13 cellular contexts compared by ENCODE assay signal in genomic region chr1:111591946-111592345, GRCh38. TPM values are rescaled to one million over a fixed set of nuclear protein-coding genes. Genes with fewer than 3 reads are reported as not detected.
DNase-seq lines count a peak whose midpoint lies in the region; ATAC-seq and TF ChIP-seq lines count a peak whose summit lies in the region.
"Had no signal": no experiment of that assay in that cellular context is flagged by ENCODE, and none has a peak within 500 bp of the region (broad histone marks: within the 10 kb centered on the region; RNA-seq: fewer than 3 reads in every experiment).

No MANE protein-coding gene starts in this region.

- H3K4me1 ChIP-seq in right atrium auricular region (peaks cover 0 to 41% of the 10 kb centered on the region in 2 donors), spleen (peaks cover 32 to 69% (median 42%) of the 10 kb centered on the region in 6 donors), Caco-2 (peaks cover 24% of the 10 kb centered on the region)

- H3K4me1 Mint-ChIP-seq in IgD-negative memory B cell (peaks cover 37 to 48% (median 39%) of the 10 kb centered on the region in 3 donors), Caco-2 (ENCODE audit: low read depth, unreplicated experiment) (no peaks in the 10 kb centered on the region)
- H3K4me1 Mint-ChIP-seq in activated CD8-positive, alpha-beta T cell treated with anti-CD3 and anti-CD28 coated beads for 36 hours (ENCODE audit: low read depth), result peaks cover 68% of the 10 kb centered on the region

- no peak for ATAC-seq in activated CD8-positive, alpha-beta T cell treated with anti-CD3 and anti-CD28 coated beads for 36 hours
- ATAC-seq in GM21360 (IDR thresholded peaks at IDR 0.05; ENCODE audit: unreplicated experiment), result no peak
- no peak for ATAC-seq in GM18909 (IDR thresholded peaks at IDR 0.05; ENCODE audit: poor library complexity, unreplicated experiment)

- H3K4me3 Mint-ChIP-seq in IgD-negative memory B cell (peak overlapping the region in 3 of 4 donors; percentile 22 to 34 (median 26)), Caco-2 (ENCODE audit: unreplicated experiment) (no peak overlapping the region)
- H3K4me3 Mint-ChIP-seq in activated CD8-positive, alpha-beta T cell treated with anti-CD3 and anti-CD28 coated beads for 36 hours, result no peak overlapping the region

- H3K4me3 ChIP-seq in right atrium auricular region (peak overlapping the region in 1 of 2 donors; percentile 16), spleen (no peak overlapping the region), Caco-2 (ENCODE audit: low read depth, low read length) (no peak overlapping the region)

- peak overlapping the region; percentile 86 to 88 for H3K27ac ChIP-seq in right atrium auricular region
- peak overlapping the region; percentile 69 to 84 (median 77) for H3K27ac ChIP-seq in spleen

- H3K27me3 ChIP-seq in right atrium auricular region (no peaks in the 10 kb centered on the region), spleen (replicated peaks in 1 of 7) (no peaks in the 10 kb centered on the region), Caco-2 (replicated peaks; ENCODE audit: control insufficient read depth, insufficient read depth, low read length) (no peaks in the 10 kb centered on the region)

- no peak for TF ChIP-seq CTCF in activated CD8-positive, alpha-beta T cell treated with anti-CD3 and anti-CD28 coated beads for 36 hours (IDR thresholded peaks at IDR 0.05)
- TF ChIP-seq CTCF in right atrium auricular region (IDR thresholded peaks at IDR 0.05), result no peak
- TF ChIP-seq CTCF in spleen (IDR thresholded peaks at IDR 0.05 in 8 of 11, conservative IDR thresholded peaks at IDR 0.05 in 3 of 11), result no peak
- no peak for TF ChIP-seq CTCF in Caco-2 (IDR thresholded peaks at IDR 0.05; ENCODE audit: insufficient read depth in 1 of 2, low read depth in 1 of 2, low read length in 1 of 2, severe bottlenecking in 1 of 2, unreplicated experiment in 1 of 2)

- H3K36me3 ChIP-seq in right atrium auricular region (no peaks in the 10 kb centered on the region), spleen (no peaks in the 10 kb centered on the region), Caco-2 (ENCODE audit: control insufficient read depth, insufficient read depth, low read length) (no peaks in the 10 kb centered on the region)

- POLR2A ChIA-PET in activated CD8-positive, alpha-beta T cell treated with anti-CD3 and anti-CD28 coated beads for 36 hours (lab: Charles Lee), result interaction anchor here (0.6 to 11.7 kb wide), 16 partner anchors 10 to 140 kb away, joined by 3 to 125 read pairs (median 4); partner anchors contain the start of gene RAP1A
- POLR2A ChIA-PET in Caco-2 (lab: Charles Lee), result no interaction called here

- H3K27ac Mint-ChIP-seq in IgD-negative memory B cell (peak overlapping the region in 2 of 3 donors; percentile 79 to 89), Caco-2 (ENCODE audit: unreplicated experiment) (no peak overlapping the region)
- peak overlapping the region; percentile 91 for H3K27ac Mint-ChIP-seq in activated CD8-positive, alpha-beta T cell treated with anti-CD3 and anti-CD28 coated beads for 36 hours

- H3K9me3 ChIP-seq in right atrium auricular region (no peaks in the 10 kb centered on the region), spleen (no peaks in the 10 kb centered on the region), Caco-2 (no peaks in the 10 kb centered on the region)

- BruUV-seq in Caco-2 (replicated peaks; lab: Mats Ljungman, UMichigan), result no TSS peak

- H3K9me3 Mint-ChIP-seq in IgD-negative memory B cell, result no peaks in the 10 kb centered on the region
- peaks cover 2% of the 10 kb centered on the region for H3K9me3 Mint-ChIP-seq in activated CD8-positive, alpha-beta T cell treated with anti-CD3 and anti-CD28 coated beads for 36 hours
- no peaks in the 10 kb centered on the region for H3K9me3 Mint-ChIP-seq in Caco-2 (ENCODE audit: unreplicated experiment)
- H3K9me3 Mint-ChIP-seq: nephron progenitor cell had no signal

- CTCF ChIA-PET in activated CD8-positive, alpha-beta T cell treated with anti-CD3 and anti-CD28 coated beads for 36 hours (lab: Charles Lee), result interaction anchor here (0.7 to 4.5 kb wide), 14 partner anchors 8 to 155 kb away, joined by 3 to 46 read pairs (median 6); no protein-coding TSS in a partner anchor
- CTCF ChIA-PET in Caco-2 (lab: Charles Lee), result interaction anchor here (1.4 kb wide), 1 partner anchor 84 kb away, joined by 4 read pairs; no protein-coding TSS in a partner anchor

- DNase-seq in activated CD8-positive, alpha-beta T cell treated with anti-CD3 and anti-CD28 coated beads for 36 hours, result no peak
- DNase-seq in right atrium auricular region (ENCODE audit: low spot score), result no peak
- no peak for DNase-seq in spleen
- DNase-seq in Caco-2, result no peak
- DNase-seq in HCEC 1CT, result no peak
- DNase-seq: activated CD4-positive, alpha-beta T cell treated with anti-CD3 and anti-CD28 coated beads, Interleukin-2, amount 50 U/mL, for 48 hours; DMS79; H7; NCI-H1436; nephron progenitor cell had no signal

- H3K27me3 Mint-ChIP-seq in IgD-negative memory B cell (no peaks in the 10 kb centered on the region), Caco-2 (ENCODE audit: insufficient read depth, unreplicated experiment) (no peaks in the 10 kb centered on the region)
- no peaks in the 10 kb centered on the region for H3K27me3 Mint-ChIP-seq in activated CD8-positive, alpha-beta T cell treated with anti-CD3 and anti-CD28 coated beads for 36 hours

- H3K36me3 Mint-ChIP-seq in IgD-negative memory B cell (no peaks in the 10 kb centered on the region), Caco-2 (ENCODE audit: insufficient read depth, unreplicated experiment) (no peaks in the 10 kb centered on the region)
- peaks cover 2% of the 10 kb centered on the region for H3K36me3 Mint-ChIP-seq in activated CD8-positive, alpha-beta T cell treated with anti-CD3 and anti-CD28 coated beads for 36 hours (ENCODE audit: low read depth)

- WGBS in spleen, 5 donors, result 68 to 88% (median 80%) methylated on average over 5 of the region's 5 CpGs

- intact Hi-C loops in activated CD8-positive, alpha-beta T cell treated with anti-CD3 and anti-CD28 coated beads for 36 hours (cut with micrococcal nuclease), result loop anchor here (2.0 kb wide), 2 partner anchors 27 to 75 kb away; partner anchors contain the start of gene RAP1A
- intact Hi-C loops in spleen (cut with DNase I; ENCODE audit: low total_unique reads) (no loop called here), Caco-2 (cut with micrococcal nuclease; ENCODE audit: unreplicated experiment) (no loop called here)

- no peak for TF ChIP-seq POLR2A in spleen (IDR thresholded peaks at IDR 0.05)

RNA-seq across cellular contexts. Expression of gene RAP1A, which starts 27.6 kb away (rescaled TPM):
- polyA plus RNA-seq in IgD-negative memory B cell (44.9 TPM), spleen (100 to 1,000 TPM in 1 of 3 donors, 10 to 100 TPM in 2; 93.6 to 106 (median 99.3) TPM)
- total RNA-seq in activated CD8-positive, alpha-beta T cell treated with anti-CD3 and anti-CD28 coated beads for 36 hours, result 100 to 1,000 TPM; 197 to 198 TPM
- total RNA-seq in right atrium auricular region (10 to 100 TPM; 62.1 to 72.8 TPM), spleen (100 to 1,000 TPM in 5 of 7 donors, 10 to 100 TPM in 2; 83.3 to 125 (median 113) TPM), Caco-2 (2022) (60.1 and 64.1 TPM in 2 replicates)

Comparison
In these comparisons a context has a peak if more than half of its experiments do, and no peak if none do; other contexts are left out.
1. H3K4me3 Mint-ChIP-seq: peak in IgD-negative memory B cell (3 of 4); none in activated CD8-positive, alpha-beta T cell treated with anti-CD3 and anti-CD28 coated beads for 36 hours (single experiment) and Caco-2 (single experiment).